Comparison of ENCODE assay signal across 8 cellular contexts in genomic region chr2:80499095-80499494, GRCh38.
DNase-seq lines count a peak whose midpoint lies in the region; ATAC-seq and TF ChIP-seq lines count a peak whose summit lies in the region.

No MANE protein-coding gene starts in this region.

- H3K27me3 ChIP-seq in HAP-1 (ENCODE audit: low read depth) (no peaks in the 10 kb centered on the region), SJCRH30 (0 out of 2 replicates have a peak, but pooled peaks cover 4% of the 10 kb centered on the region), heart right ventricle (no peaks in the 10 kb centered on the region), testis (no peaks in the 10 kb centered on the region), H7 (ENCODE audit: control insufficient read depth, insufficient read depth, low read length) (no peaks in the 10 kb centered on the region)

- 18 to 20% methylated on average over 2 of the region's 2 CpGs for WGBS in heart right ventricle, 2 donors
- WGBS in testis, 2 donors = 27 to 41% methylated on average over 2 of the region's 2 CpGs

- no peaks in the 10 kb centered on the region for H3K9me3 ChIP-seq in HAP-1
- no peaks in the 10 kb centered on the region for H3K9me3 ChIP-seq in SJCRH30 (replicated peaks)
- no peaks in the 10 kb centered on the region for H3K9me3 ChIP-seq in heart right ventricle
- no peaks in the 10 kb centered on the region for H3K9me3 ChIP-seq in testis

- no peak for TF ChIP-seq POLR2A in testis (IDR thresholded peaks at IDR 0.05)

- H3K4me1 ChIP-seq in HAP-1 (no peaks in the 10 kb centered on the region), SJCRH30 (no peaks in the 10 kb centered on the region), heart right ventricle (no peaks in the 10 kb centered on the region), testis (no peaks in the 10 kb centered on the region)

- in situ Hi-C loops in HAP-1 (cut with MboI; ENCODE audit: low sequenced_read_pairs) = no loop called here

- DNase-seq in HAP-1 (ENCODE audit: low spot score in 2 of 2) = peak; percentile 10 to 62
- peak; percentile 13 to 22 for DNase-seq in SJCRH30
- DNase-seq in heart right ventricle = peak in 1 of 2 donors; percentile 51
- peak; percentile 80 for DNase-seq in testis
- DNase-seq in H7 = no peak

- peak in 6 of 8 donors; percentile 57 to 76 (median 68) for ATAC-seq in heart right ventricle
- ATAC-seq in HG03565 (IDR thresholded peaks at IDR 0.05; ENCODE audit: unreplicated experiment) = no peak
- no peak for ATAC-seq in GM21737 (IDR thresholded peaks at IDR 0.05; ENCODE audit: unreplicated experiment)

- no peaks in the 10 kb centered on the region for H3K36me3 ChIP-seq in HAP-1 (replicated peaks)
- H3K36me3 ChIP-seq in SJCRH30 = no peaks in the 10 kb centered on the region
- H3K36me3 ChIP-seq in heart right ventricle = no peaks in the 10 kb centered on the region
- H3K36me3 ChIP-seq in testis (ENCODE audit: low read depth, missing control alignments) = no peaks in the 10 kb centered on the region
- no peaks in the 10 kb centered on the region for H3K36me3 ChIP-seq in H7 (replicated peaks; ENCODE audit: control insufficient read depth, insufficient read depth, low read length)

- TF ChIP-seq CTCF in 22Rv1 (IDR thresholded peaks at IDR 0.05) (peak; percentile 44), heart right ventricle (IDR thresholded peaks at IDR 0.05) (peak; percentile 33 to 83 (median 68)), testis (IDR thresholded peaks at IDR 0.05) (peak in 2 of 3 experiments; percentile 33 to 44)

- intact Hi-C loops in heart right ventricle (cut with DNase I) (loop anchor here (1.0 to 10.0 kb wide), 7 partner anchors 167 to 564 kb away; no protein-coding TSS in a partner anchor), testis (cut with DNase I; ENCODE audit: low total_unique reads) (no loop called here)

- no peak overlapping the region for H3K4me3 ChIP-seq in HAP-1
- H3K4me3 ChIP-seq in SJCRH30 = no peak overlapping the region
- H3K4me3 ChIP-seq in heart right ventricle = no peak overlapping the region
- H3K4me3 ChIP-seq in testis = no peak overlapping the region
- H3K4me3 ChIP-seq in H7 (ENCODE audit: insufficient read depth, low read depth, low read length) = no peak overlapping the region

- H3K27ac ChIP-seq in 22Rv1 = no peak overlapping the region
- H3K27ac ChIP-seq in SJCRH30 = no peak overlapping the region
- no peak overlapping the region for H3K27ac ChIP-seq in heart right ventricle
- H3K27ac ChIP-seq in testis = no peak overlapping the region

Comparison
In these comparisons a context has a peak if more than half of its experiments do, and no peak if none do; other contexts are left out.
1. ATAC-seq: peak in heart right ventricle (6 of 8); none in HG03565 (single experiment) and GM21737 (single experiment).
2. Peak in every context shown above with its lines, with median percentiles within 50 percentile points of each other: CTCF ChIP-seq.